ENCODE assay signal across 8 cellular contexts in genomic region chr16:4330277-4330882, GRCh38. TPM values are rescaled to one million over a fixed set of nuclear protein-coding genes. Genes with fewer than 3 reads are reported as not detected.
DNase-seq lines count a peak whose midpoint lies in the region; ATAC-seq and TF ChIP-seq lines count a peak whose summit lies in the region.

No MANE protein-coding gene starts in this region.

- peak; percentile 74 for TF ChIP-seq CTCF in A673 (conservative IDR thresholded peaks at IDR 0.05; ENCODE audit: low read depth, low read length)
- TF ChIP-seq CTCF in GM13976 (IDR thresholded peaks at IDR 0.05; ENCODE audit: borderline replicate concordance, control extremely low read depth, extremely low read depth, insufficient read depth, missing control alignments): peak; percentile 92
- peak; percentile 99 for TF ChIP-seq CTCF in lower lobe of right lung (IDR thresholded peaks at IDR 0.05)

- H3K27me3 ChIP-seq in A673 (replicated peaks; ENCODE audit: insufficient read depth, low read depth, low read length, poor library complexity) (no peaks in the 10 kb centered on the region), lower lobe of right lung (ENCODE audit: low read depth) (no peaks in the 10 kb centered on the region)

- ATAC-seq in lower lobe of right lung: peak; percentile 78 to 80
- no peak for ATAC-seq in HG03571 (IDR thresholded peaks at IDR 0.05; ENCODE audit: unreplicated experiment)

- H3K4me3 Mint-ChIP-seq in activated CD4-positive, alpha-beta memory T cell treated with anti-CD3 and anti-CD28 coated beads, Interleukin-2, amount 10 ng/mL, durations not matched to agents 7 days and 5 days: no peak overlapping the region

- H3K27ac Mint-ChIP-seq in activated CD4-positive, alpha-beta memory T cell treated with anti-CD3 and anti-CD28 coated beads, Interleukin-2, amount 10 ng/mL, durations not matched to agents 7 days and 5 days: no peak overlapping the region

- H3K27ac ChIP-seq in A673 (ENCODE audit: low read depth, low read length, poor library complexity, severe bottlenecking) (no peak overlapping the region), lower lobe of right lung (peak overlapping the region; percentile 85)

- POLR2A ChIA-PET in A673 (lab: Charles Lee; ENCODE audit: low non-redundant PET): no interaction called here
- POLR2A ChIA-PET in activated CD4-positive, alpha-beta memory T cell treated with anti-CD3 and anti-CD28 coated beads, Interleukin-2, amount 10 ng/mL, durations not matched to agents 7 days and 5 days (lab: Charles Lee): interaction anchor here (1.1 to 1.3 kb wide), 3 partner anchors 18 to 57 kb away, joined by 3 read pairs; partner anchors contain the start of genes PAM16 and TFAP4

- H3K4me3 ChIP-seq in A673 (ENCODE audit: low read depth, low read length, poor library complexity, severe bottlenecking): no peak overlapping the region
- no peak overlapping the region for H3K4me3 ChIP-seq in lower lobe of right lung

- CTCF ChIA-PET in A673 (lab: Charles Lee): interaction anchor here (1.0 kb wide), 2 partner anchors 42 to 130 kb away, joined by 3 read pairs; no protein-coding TSS in a partner anchor
- CTCF ChIA-PET in activated CD4-positive, alpha-beta memory T cell treated with anti-CD3 and anti-CD28 coated beads, Interleukin-2, amount 10 ng/mL, durations not matched to agents 7 days and 5 days (lab: Charles Lee): interaction anchor here (0.5 to 8.1 kb wide), 11 partner anchors 15 to 82 kb away, joined by 3 to 65 read pairs (median 3); partner anchors contain the start of gene TFAP4

- no peaks in the 10 kb centered on the region for H3K4me1 Mint-ChIP-seq in activated CD4-positive, alpha-beta memory T cell treated with anti-CD3 and anti-CD28 coated beads, Interleukin-2, amount 10 ng/mL, durations not matched to agents 7 days and 5 days

- BruUV-seq in A673 (replicated peaks; lab: Mats Ljungman, UMichigan): no TSS peak

- H3K36me3 Mint-ChIP-seq in activated CD4-positive, alpha-beta memory T cell treated with anti-CD3 and anti-CD28 coated beads, Interleukin-2, amount 10 ng/mL, durations not matched to agents 7 days and 5 days (ENCODE audit: low read depth): no peaks in the 10 kb centered on the region

- peaks cover 15% of the 10 kb centered on the region for H3K27me3 Mint-ChIP-seq in activated CD4-positive, alpha-beta memory T cell treated with anti-CD3 and anti-CD28 coated beads, Interleukin-2, amount 10 ng/mL, durations not matched to agents 7 days and 5 days

- no peak for DNase-seq in A673 (ENCODE audit: low spot score)
- peak; percentile 93 for DNase-seq in GM13976 (ENCODE audit: low spot score)
- DNase-seq in NCI-H2196 (lab: John Stamatoyannopoulos, UW; ENCODE audit: unreplicated experiment): peak; percentile 74
- peak; percentile 75 for DNase-seq in activated CD4-positive, alpha-beta memory T cell treated with anti-CD3 and anti-CD28 coated beads, Interleukin-2, amount 10 ng/mL, durations not matched to agents 7 days and 5 days
- DNase-seq in ecto neural progenitor cell (ENCODE audit: low spot score): peak; percentile 84
- DNase-seq in lower lobe of right lung: peak; percentile 88
- peak; percentile 47 for DNase-seq in stimulated activated CD8-positive, alpha-beta memory T cell treated with anti-CD3 and anti-CD28 coated beads, Interleukin-15, amount 100 ng/mL, for 1 hour (ENCODE audit: low read depth)

- intact Hi-C loops in A673 (cut with micrococcal nuclease; ENCODE audit: unreplicated experiment): loop anchor here (10.0 kb wide), 1 partner anchor 136 kb away; no protein-coding TSS in a partner anchor
- intact Hi-C loops in lower lobe of right lung (cut with DNase I): no loop called here

- H3K36me3 ChIP-seq in A673 (ENCODE audit: insufficient read depth, low read length, poor library complexity, severe bottlenecking): no peaks in the 10 kb centered on the region
- H3K36me3 ChIP-seq in lower lobe of right lung: peaks cover 29% of the 10 kb centered on the region

- in situ Hi-C loops in GM13976 (cut with MboI; ENCODE audit: low sequenced_read_pairs, unreplicated experiment): no loop called here

- peaks cover 12% of the 10 kb centered on the region for H3K4me1 ChIP-seq in A673 (ENCODE audit: insufficient read depth, low read length, poor library complexity, severe bottlenecking)
- peaks cover 48% of the 10 kb centered on the region for H3K4me1 ChIP-seq in lower lobe of right lung

- no peaks in the 10 kb centered on the region for H3K9me3 ChIP-seq in A673 (ENCODE audit: low read depth, low read length, poor library complexity, severe bottlenecking)
- H3K9me3 ChIP-seq in lower lobe of right lung: no peaks in the 10 kb centered on the region

- H3K9me3 Mint-ChIP-seq in activated CD4-positive, alpha-beta memory T cell treated with anti-CD3 and anti-CD28 coated beads, Interleukin-2, amount 10 ng/mL, durations not matched to agents 7 days and 5 days: no peaks in the 10 kb centered on the region

RNA-seq across cellular contexts. Expression of gene GLIS2, which starts 14.5 kb away (rescaled TPM):
- total RNA-seq in A673 (2021) (10.6 and 15.4 TPM in 2 replicates), lower lobe of right lung (21.5 TPM)
- under 1 TPM; 0.40 to 0.45 TPM for total RNA-seq in activated CD4-positive, alpha-beta memory T cell treated with anti-CD3 and anti-CD28 coated beads, Interleukin-2, amount 10 ng/mL, durations not matched to agents 7 days and 5 days

RNA-seq across cellular contexts. Expression of gene PAM16, which starts 20.7 kb away (rescaled TPM):
- total RNA-seq in A673 (2021): 89.7 and 90.3 TPM in 2 replicates
- 10 to 100 TPM; 29.7 to 33.9 TPM for total RNA-seq in activated CD4-positive, alpha-beta memory T cell treated with anti-CD3 and anti-CD28 coated beads, Interleukin-2, amount 10 ng/mL, durations not matched to agents 7 days and 5 days
- total RNA-seq in lower lobe of right lung: 40.0 TPM

RNA-seq across cellular contexts. Expression of gene VASN, which starts 41.3 kb away (rescaled TPM):
- total RNA-seq in A673 (2021) (5.4 and 6.6 TPM in 2 replicates), lower lobe of right lung (17.4 TPM)
- total RNA-seq in activated CD4-positive, alpha-beta memory T cell treated with anti-CD3 and anti-CD28 coated beads, Interleukin-2, amount 10 ng/mL, durations not matched to agents 7 days and 5 days: under 1 TPM in 1 of 2 experiments, not detected in 1; 0.08 TPM

RNA-seq across cellular contexts. Expression of gene TFAP4, which starts 57.6 kb away (rescaled TPM):
- total RNA-seq in A673 (2021): 41.5 and 42.4 TPM in 2 replicates
- total RNA-seq in activated CD4-positive, alpha-beta memory T cell treated with anti-CD3 and anti-CD28 coated beads, Interleukin-2, amount 10 ng/mL, durations not matched to agents 7 days and 5 days: 10 to 100 TPM; 12.4 to 13.5 TPM
- 12.9 TPM for total RNA-seq in lower lobe of right lung
